In the genomic region with DNA sequence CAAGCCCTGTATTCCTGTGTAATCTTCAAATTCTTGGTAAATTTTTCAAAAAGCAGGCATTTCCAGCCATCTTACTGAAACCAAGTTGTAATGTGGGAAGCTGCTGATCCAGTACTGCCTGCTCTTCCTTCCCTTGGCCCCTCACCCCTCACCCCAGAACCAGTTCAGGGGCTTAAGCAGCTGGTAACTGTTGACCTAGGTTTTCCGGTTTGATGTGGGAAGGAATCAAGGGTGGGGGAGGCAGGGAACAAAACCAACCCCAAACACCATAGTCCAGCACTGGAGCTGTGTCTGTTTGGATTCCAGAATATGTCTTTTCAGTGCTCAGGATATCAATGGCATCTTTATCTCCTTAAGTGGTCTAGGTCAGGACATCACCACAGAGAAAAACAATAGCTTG, we compare ENCODE assay signal across 23 cellular contexts.
"Had no signal": no experiment of that assay in that cellular context is flagged by ENCODE, and none has a peak within 500 bp of the region (broad histone marks: within the 10 kb centered on the region; RNA-seq: fewer than 3 reads in every experiment).

No MANE protein-coding gene starts in this region.

- H3K4me3 ChIP-seq: adrenal gland, K562 had no signal

- H3K27me3 Mint-ChIP-seq: activated CD8-positive, alpha-beta T cell treated with anti-CD3 and anti-CD28 coated beads for 36 hours; activated naive CD8-positive, alpha-beta T cell treated with anti-CD3 and anti-CD28 coated beads, Interleukin-2, amount 10 ng/mL, durations not matched to agents 7 days and 5 days; T-cell had no signal

- ATAC-seq: activated CD8-positive, alpha-beta T cell treated with anti-CD3 and anti-CD28 coated beads for 36 hours; K562; T-cell had no signal

- H3K27ac Mint-ChIP-seq: activated CD8-positive, alpha-beta T cell treated with anti-CD3 and anti-CD28 coated beads for 36 hours; activated naive CD8-positive, alpha-beta T cell treated with anti-CD3 and anti-CD28 coated beads, Interleukin-2, amount 10 ng/mL, durations not matched to agents 7 days and 5 days; T-cell had no signal

- H3K4me1 ChIP-seq: adrenal gland had no signal

- H3K27ac ChIP-seq: adrenal gland, VCaP had no signal

- H3K4me3 Mint-ChIP-seq: activated CD8-positive, alpha-beta T cell treated with anti-CD3 and anti-CD28 coated beads for 36 hours; activated naive CD8-positive, alpha-beta T cell treated with anti-CD3 and anti-CD28 coated beads, Interleukin-2, amount 10 ng/mL, durations not matched to agents 7 days and 5 days; T-cell had no signal

- H3K9me3 Mint-ChIP-seq: activated CD8-positive, alpha-beta T cell treated with anti-CD3 and anti-CD28 coated beads for 36 hours; activated naive CD8-positive, alpha-beta T cell treated with anti-CD3 and anti-CD28 coated beads, Interleukin-2, amount 10 ng/mL, durations not matched to agents 7 days and 5 days; T-cell had no signal

- H3K27me3 ChIP-seq: adrenal gland had no signal

- H3K9me3 ChIP-seq: adrenal gland had no signal

- DNase-seq: activated CD4-positive, alpha-beta T cell treated with anti-CD3 and anti-CD28 coated beads, Interleukin-2, amount 50 U/mL, for 1 hour; activated CD4-positive, CD25-positive, alpha-beta regulatory T cell; activated CD8-positive, alpha-beta memory T cell treated with anti-CD3 and anti-CD28 coated beads, Interleukin-2, amount 50 U/mL, for 4 hours; activated CD8-positive, alpha-beta T cell treated with anti-CD3 and anti-CD28 coated beads for 36 hours; activated naive CD4-positive, alpha-beta T cell treated with anti-CD3 and anti-CD28 coated beads, Interleukin-2, amount 50 U/mL, for 16 hours; activated naive CD8-positive, alpha-beta T cell treated with anti-CD3 and anti-CD28 coated beads, Interleukin-2, amount 10 ng/mL, durations not matched to agents 7 days and 5 days; adrenal gland; aorta; Kasumi-1; NCI-H1092; NCI-H1417; NCI-H1930; NCI-H2107; NCI-H345; NCI-H510A; NCI-H526 treated with DMSO at 0.1 percent for 48 hours; NCI-H82; SIG-M5; T-cell; T-helper 2 cell; T1000 had no signal
